Comparison of ENCODE assay signal across 1 cellular context in the genomic region with DNA sequence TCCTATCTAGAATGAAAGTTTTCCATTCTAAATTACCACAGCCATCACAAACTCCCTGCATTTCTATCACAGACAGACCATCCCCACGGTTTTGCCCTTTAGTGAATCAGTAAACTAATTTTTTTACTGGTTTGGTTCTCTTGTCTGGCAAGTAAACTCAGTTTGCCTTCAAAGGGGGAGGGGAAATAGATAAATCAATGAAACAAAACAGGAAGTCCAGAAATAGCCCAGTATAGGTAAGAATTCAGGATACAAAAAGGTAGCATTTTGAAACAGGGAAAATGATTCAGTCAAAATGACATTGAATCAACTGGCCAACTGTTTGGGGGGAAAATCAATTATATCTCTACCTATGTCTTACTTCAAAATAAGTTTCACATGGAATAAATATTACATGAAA.
A peak's percentile ranks its signal among the peaks of the same experiment; 100 is the strongest.
TF ChIP-seq lines count a peak whose summit lies in the region.

No MANE protein-coding gene starts in this region.

TF ChIP-seq in HepG2, 621 proteins besides CTCF, POLR2A, EP300 and RAD21:
- no peak for TF ChIP-seq ZKSCAN5 (CRISPR knock-in tag; IDR thresholded peaks at IDR 0.05)
- no peak for TF ChIP-seq CC2D1A (CRISPR knock-in tag; IDR thresholded peaks at IDR 0.05)
- TF ChIP-seq, protein P1, sequence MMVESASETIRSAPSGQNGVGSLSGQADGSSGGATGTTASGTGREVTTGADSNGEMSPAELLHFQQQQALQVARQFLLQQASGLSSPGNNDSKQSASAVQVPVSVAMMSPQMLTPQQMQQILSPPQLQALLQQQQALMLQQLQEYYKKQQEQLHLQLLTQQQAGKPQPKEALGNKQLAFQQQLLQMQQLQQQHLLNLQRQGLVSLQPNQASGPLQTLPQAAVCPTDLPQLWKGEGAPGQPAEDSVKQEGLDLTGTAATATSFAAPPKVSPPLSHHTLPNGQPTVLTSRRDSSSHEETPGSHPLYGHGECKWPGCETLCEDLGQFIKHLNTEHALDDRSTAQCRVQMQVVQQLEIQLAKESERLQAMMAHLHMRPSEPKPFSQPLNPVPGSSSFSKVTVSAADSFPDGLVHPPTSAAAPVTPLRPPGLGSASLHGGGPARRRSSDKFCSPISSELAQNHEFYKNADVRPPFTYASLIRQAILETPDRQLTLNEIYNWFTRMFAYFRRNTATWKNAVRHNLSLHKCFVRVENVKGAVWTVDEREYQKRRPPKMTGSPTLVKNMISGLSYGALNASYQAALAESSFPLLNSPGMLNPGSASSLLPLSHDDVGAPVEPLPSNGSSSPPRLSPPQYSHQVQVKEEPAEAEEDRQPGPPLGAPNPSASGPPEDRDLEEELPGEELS (CRISPR knock-in tag; IDR thresholded peaks at IDR 0.05) = peak; percentile 25; the same call in 1 of the 2 replicates
- TF ChIP-seq ONECUT2 (CRISPR knock-in tag; IDR thresholded peaks at IDR 0.05) = peak; percentile 23; the same call in 1 of the 2 replicates
- TF ChIP-seq FOXP1 (IDR thresholded peaks at IDR 0.05) = no peak
- TF ChIP-seq FOXP1 (CRISPR knock-in tag; IDR thresholded peaks at IDR 0.05) = peak; percentile 63
- TF ChIP-seq GATAD2A (CRISPR knock-in tag; IDR thresholded peaks at IDR 0.05) = peak; percentile 24; the same call in 1 of the 2 replicates
- TF ChIP-seq ZNF652 (CRISPR knock-in tag; IDR thresholded peaks at IDR 0.05; ENCODE audit: borderline replicate concordance, low read depth) = no peak
- peak; percentile 75; the same call in 1 of the 2 replicates for TF ChIP-seq MEF2D (CRISPR knock-in tag; IDR thresholded peaks at IDR 0.05)
- no peak for TF ChIP-seq KMT2A (CRISPR knock-in tag; IDR thresholded peaks at IDR 0.05)
- TF ChIP-seq GABPA (IDR thresholded peaks at IDR 0.05; ENCODE audit: low read depth, low read length) = no peak
- TF ChIP-seq GABPA (CRISPR knock-in tag; IDR thresholded peaks at IDR 0.05; ENCODE audit: low read depth) = peak; percentile 50
- TF ChIP-seq, protein P2, sequence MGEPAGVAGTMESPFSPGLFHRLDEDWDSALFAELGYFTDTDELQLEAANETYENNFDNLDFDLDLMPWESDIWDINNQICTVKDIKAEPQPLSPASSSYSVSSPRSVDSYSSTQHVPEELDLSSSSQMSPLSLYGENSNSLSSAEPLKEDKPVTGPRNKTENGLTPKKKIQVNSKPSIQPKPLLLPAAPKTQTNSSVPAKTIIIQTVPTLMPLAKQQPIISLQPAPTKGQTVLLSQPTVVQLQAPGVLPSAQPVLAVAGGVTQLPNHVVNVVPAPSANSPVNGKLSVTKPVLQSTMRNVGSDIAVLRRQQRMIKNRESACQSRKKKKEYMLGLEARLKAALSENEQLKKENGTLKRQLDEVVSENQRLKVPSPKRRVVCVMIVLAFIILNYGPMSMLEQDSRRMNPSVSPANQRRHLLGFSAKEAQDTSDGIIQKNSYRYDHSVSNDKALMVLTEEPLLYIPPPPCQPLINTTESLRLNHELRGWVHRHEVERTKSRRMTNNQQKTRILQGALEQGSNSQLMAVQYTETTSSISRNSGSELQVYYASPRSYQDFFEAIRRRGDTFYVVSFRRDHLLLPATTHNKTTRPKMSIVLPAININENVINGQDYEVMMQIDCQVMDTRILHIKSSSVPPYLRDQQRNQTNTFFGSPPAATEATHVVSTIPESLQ (CRISPR knock-in tag; conservative IDR thresholded peaks at IDR 0.05) = no peak
- no peak for TF ChIP-seq ZNF777 (CRISPR knock-in tag; IDR thresholded peaks at IDR 0.05)
- no peak for TF ChIP-seq FOXA3 (CRISPR knock-in tag; IDR thresholded peaks at IDR 0.05)
- TF ChIP-seq, protein P3, sequence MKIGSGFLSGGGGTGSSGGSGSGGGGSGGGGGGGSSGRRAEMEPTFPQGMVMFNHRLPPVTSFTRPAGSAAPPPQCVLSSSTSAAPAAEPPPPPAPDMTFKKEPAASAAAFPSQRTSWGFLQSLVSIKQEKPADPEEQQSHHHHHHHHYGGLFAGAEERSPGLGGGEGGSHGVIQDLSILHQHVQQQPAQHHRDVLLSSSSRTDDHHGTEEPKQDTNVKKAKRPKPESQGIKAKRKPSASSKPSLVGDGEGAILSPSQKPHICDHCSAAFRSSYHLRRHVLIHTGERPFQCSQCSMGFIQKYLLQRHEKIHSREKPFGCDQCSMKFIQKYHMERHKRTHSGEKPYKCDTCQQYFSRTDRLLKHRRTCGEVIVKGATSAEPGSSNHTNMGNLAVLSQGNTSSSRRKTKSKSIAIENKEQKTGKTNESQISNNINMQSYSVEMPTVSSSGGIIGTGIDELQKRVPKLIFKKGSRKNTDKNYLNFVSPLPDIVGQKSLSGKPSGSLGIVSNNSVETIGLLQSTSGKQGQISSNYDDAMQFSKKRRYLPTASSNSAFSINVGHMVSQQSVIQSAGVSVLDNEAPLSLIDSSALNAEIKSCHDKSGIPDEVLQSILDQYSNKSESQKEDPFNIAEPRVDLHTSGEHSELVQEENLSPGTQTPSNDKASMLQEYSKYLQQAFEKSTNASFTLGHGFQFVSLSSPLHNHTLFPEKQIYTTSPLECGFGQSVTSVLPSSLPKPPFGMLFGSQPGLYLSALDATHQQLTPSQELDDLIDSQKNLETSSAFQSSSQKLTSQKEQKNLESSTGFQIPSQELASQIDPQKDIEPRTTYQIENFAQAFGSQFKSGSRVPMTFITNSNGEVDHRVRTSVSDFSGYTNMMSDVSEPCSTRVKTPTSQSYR (CRISPR knock-in tag; IDR thresholded peaks at IDR 0.05; ENCODE audit: borderline replicate concordance) = peak; percentile 38; the same call in 1 of the 2 replicates
- TF ChIP-seq, protein P4, sequence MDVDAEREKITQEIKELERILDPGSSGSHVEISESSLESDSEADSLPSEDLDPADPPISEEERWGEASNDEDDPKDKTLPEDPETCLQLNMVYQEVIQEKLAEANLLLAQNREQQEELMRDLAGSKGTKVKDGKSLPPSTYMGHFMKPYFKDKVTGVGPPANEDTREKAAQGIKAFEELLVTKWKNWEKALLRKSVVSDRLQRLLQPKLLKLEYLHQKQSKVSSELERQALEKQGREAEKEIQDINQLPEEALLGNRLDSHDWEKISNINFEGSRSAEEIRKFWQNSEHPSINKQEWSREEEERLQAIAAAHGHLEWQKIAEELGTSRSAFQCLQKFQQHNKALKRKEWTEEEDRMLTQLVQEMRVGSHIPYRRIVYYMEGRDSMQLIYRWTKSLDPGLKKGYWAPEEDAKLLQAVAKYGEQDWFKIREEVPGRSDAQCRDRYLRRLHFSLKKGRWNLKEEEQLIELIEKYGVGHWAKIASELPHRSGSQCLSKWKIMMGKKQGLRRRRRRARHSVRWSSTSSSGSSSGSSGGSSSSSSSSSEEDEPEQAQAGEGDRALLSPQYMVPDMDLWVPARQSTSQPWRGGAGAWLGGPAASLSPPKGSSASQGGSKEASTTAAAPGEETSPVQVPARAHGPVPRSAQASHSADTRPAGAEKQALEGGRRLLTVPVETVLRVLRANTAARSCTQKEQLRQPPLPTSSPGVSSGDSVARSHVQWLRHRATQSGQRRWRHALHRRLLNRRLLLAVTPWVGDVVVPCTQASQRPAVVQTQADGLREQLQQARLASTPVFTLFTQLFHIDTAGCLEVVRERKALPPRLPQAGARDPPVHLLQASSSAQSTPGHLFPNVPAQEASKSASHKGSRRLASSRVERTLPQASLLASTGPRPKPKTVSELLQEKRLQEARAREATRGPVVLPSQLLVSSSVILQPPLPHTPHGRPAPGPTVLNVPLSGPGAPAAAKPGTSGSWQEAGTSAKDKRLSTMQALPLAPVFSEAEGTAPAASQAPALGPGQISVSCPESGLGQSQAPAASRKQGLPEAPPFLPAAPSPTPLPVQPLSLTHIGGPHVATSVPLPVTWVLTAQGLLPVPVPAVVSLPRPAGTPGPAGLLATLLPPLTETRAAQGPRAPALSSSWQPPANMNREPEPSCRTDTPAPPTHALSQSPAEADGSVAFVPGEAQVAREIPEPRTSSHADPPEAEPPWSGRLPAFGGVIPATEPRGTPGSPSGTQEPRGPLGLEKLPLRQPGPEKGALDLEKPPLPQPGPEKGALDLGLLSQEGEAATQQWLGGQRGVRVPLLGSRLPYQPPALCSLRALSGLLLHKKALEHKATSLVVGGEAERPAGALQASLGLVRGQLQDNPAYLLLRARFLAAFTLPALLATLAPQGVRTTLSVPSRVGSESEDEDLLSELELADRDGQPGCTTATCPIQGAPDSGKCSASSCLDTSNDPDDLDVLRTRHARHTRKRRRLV (CRISPR knock-in tag; IDR thresholded peaks at IDR 0.05) = no peak
- TF ChIP-seq ZFY (CRISPR knock-in tag; IDR thresholded peaks at IDR 0.05) = no peak
